In genomic region chr2:57758686-57759085, GRCh38 we compare ENCODE assay signal across 19 cellular contexts.
"Had no signal": no experiment of that assay in that cellular context is flagged by ENCODE, and none has a peak within 500 bp of the region (broad histone marks: within the 10 kb centered on the region; RNA-seq: fewer than 3 reads in every experiment).

No MANE protein-coding gene starts in this region.

- H3K9me3 Mint-ChIP-seq: activated CD4-positive, alpha-beta memory T cell treated with anti-CD3 and anti-CD28 coated beads, Interleukin-2, amount 10 ng/mL, durations not matched to agents 7 days and 5 days; activated T-cell treated with anti-CD3 and anti-CD28 coated beads, Interleukin-2, amount 50 U/mL, for 72 hours; naive thymus-derived CD8-positive, alpha-beta T cell had no signal

- H3K27ac ChIP-seq: esophagus squamous epithelium, hepatocyte, left lung, neutrophil, parathyroid adenoma, tibial nerve, vagina had no signal

- H2AFZ ChIP-seq: hepatocyte had no signal

- H3K4me1 Mint-ChIP-seq: activated CD4-positive, alpha-beta memory T cell treated with anti-CD3 and anti-CD28 coated beads, Interleukin-2, amount 10 ng/mL, durations not matched to agents 7 days and 5 days had no signal

- H3K4me3 Mint-ChIP-seq: activated CD4-positive, alpha-beta memory T cell treated with anti-CD3 and anti-CD28 coated beads, Interleukin-2, amount 10 ng/mL, durations not matched to agents 7 days and 5 days; activated naive CD8-positive, alpha-beta T cell; activated T-cell treated with anti-CD3 and anti-CD28 coated beads, Interleukin-2, amount 50 U/mL, for 72 hours had no signal

- H3K4me3 ChIP-seq: esophagus squamous epithelium, hepatocyte, left lung, mucosa of descending colon, tibial nerve, vagina had no signal

- ATAC-seq: activated T-cell treated with anti-CD3 and anti-CD28 coated beads, Interleukin-2, amount 50 U/mL, for 72 hours; left lung; mucosa of descending colon; naive thymus-derived CD8-positive, alpha-beta T cell had no signal

- H3K9ac ChIP-seq: parathyroid adenoma had no signal

- H3K36me3 Mint-ChIP-seq: activated naive CD8-positive, alpha-beta T cell; naive thymus-derived CD8-positive, alpha-beta T cell had no signal

- H3K36me3 ChIP-seq: esophagus squamous epithelium, left lung, neutrophil, tibial nerve, vagina had no signal

- DNase-seq: activated CD4-positive, alpha-beta memory T cell treated with anti-CD3 and anti-CD28 coated beads, Interleukin-2, amount 10 ng/mL, durations not matched to agents 7 days and 5 days; activated CD4-positive, alpha-beta T cell treated with anti-CD3 and anti-CD28 coated beads for 4 hours; activated gamma-delta T cell; activated T-cell treated with anti-CD3 and anti-CD28 coated beads, Interleukin-2, amount 50 U/mL, for 72 hours; amniotic stem cell; esophagus squamous epithelium; left lung; mammary epithelial cell; mucosa of descending colon; naive thymus-derived CD8-positive, alpha-beta T cell; stimulated activated CD4-positive, alpha-beta T cell treated with anti-CD3 and anti-CD28 coated beads, Interleukin-15, amount 100 ng/mL, for 24 hours; stimulated activated CD4-positive, alpha-beta T cell treated with anti-CD3 and anti-CD28 coated beads, Interleukin-4, amount 100 ng/mL, for 1 hour; stimulated activated naive CD4-positive, alpha-beta T cell had no signal

- H3K79me2 ChIP-seq: hepatocyte, parathyroid adenoma had no signal

- H3K9me3 ChIP-seq: esophagus squamous epithelium, left lung, mucosa of descending colon, neutrophil, tibial nerve, vagina had no signal

- H3K27ac Mint-ChIP-seq: activated CD4-positive, alpha-beta memory T cell treated with anti-CD3 and anti-CD28 coated beads, Interleukin-2, amount 10 ng/mL, durations not matched to agents 7 days and 5 days; activated naive CD8-positive, alpha-beta T cell; activated T-cell treated with anti-CD3 and anti-CD28 coated beads, Interleukin-2, amount 50 U/mL, for 72 hours had no signal

- H3K4me1 ChIP-seq: parathyroid adenoma had no signal

- H3K27me3 ChIP-seq: hepatocyte, left lung, neutrophil, tibial nerve, vagina had no signal
